In the genomic region with DNA sequence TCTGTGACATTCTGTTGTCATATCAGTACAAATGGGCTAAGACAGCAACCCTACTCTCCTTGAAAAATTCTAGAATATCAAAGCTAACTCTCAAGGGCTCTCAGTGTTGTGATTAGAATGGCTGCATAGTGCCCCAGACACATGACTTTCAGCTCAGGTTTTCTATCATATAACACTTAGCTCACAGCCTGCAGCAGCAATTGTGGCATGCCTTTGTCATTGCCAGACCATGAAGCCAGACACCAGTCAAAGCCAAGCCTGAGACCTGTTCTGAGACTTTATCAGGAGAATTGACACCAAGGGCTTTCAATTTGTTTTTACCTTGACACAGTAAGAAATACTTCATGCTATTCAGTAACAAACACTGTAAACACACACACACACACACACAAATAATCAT, we compare ENCODE assay signal across 26 cellular contexts.
"Had no signal": no experiment of that assay in that cellular context is flagged by ENCODE, and none has a peak within 500 bp of the region (broad histone marks: within the 10 kb centered on the region; RNA-seq: fewer than 3 reads in every experiment).

No MANE protein-coding gene starts in this region.

- H3K9me3 ChIP-seq: stomach, suprapubic skin, testis, thoracic aorta, thyroid gland, tibial artery, tibial nerve, transverse colon, upper lobe of left lung, upper lobe of right lung, uterus, vagina had no signal

- DNase-seq: stimulated activated CD4-positive, alpha-beta T cell treated with anti-CD3 and anti-CD28 coated beads, Interleukin-2, amount 100 ng/mL, for 48 hours; stimulated activated CD4-positive, alpha-beta T cell treated with anti-CD3 and anti-CD28 coated beads, Interleukin-4, amount 100 ng/mL, for 1 hour; stimulated activated CD4-positive, alpha-beta T cell treated with anti-CD3 and anti-CD28 coated beads, Interleukin-4, amount 100 ng/mL, for 24 hours; stimulated activated CD4-positive, alpha-beta T cell treated with anti-CD3 and anti-CD28 coated beads, Interleukin-4, amount 100 ng/mL, for 4 hours; stimulated activated CD8-positive, alpha-beta memory T cell treated with anti-CD3 and anti-CD28 coated beads, Interleukin-4, amount 100 ng/mL, for 48 hours; stimulated activated naive B cell treated with anti-CD40 and anti-IgM and Interleukin-4, amounts not matched to agents 10 μg/mL and 1 μg/mL and 100 μg/mL, for 72 hours; stimulated activated naive CD4-positive, alpha-beta T cell; stimulated activated naive CD4-positive, alpha-beta T cell treated with Interleukin-2 at 50 U/mL for 16 hours; stimulated activated naive CD8-positive, alpha-beta T cell treated with anti-CD3 and anti-CD28 coated beads, Interleukin-15, amount 100 ng/mL, for 72 hours; stimulated activated naive CD8-positive, alpha-beta T cell treated with anti-CD3 and anti-CD28 coated beads, Interleukin-15, Interleukin-2, amounts not matched to agents 100 U/mL and 50 U/mL, for 24 hours; stomach; substantia nigra; testis; thyroid gland; tibial artery; transverse colon; trophoblast cell; upper lobe of left lung; upper lobe of right lung; uterus had no signal

- H3K4me1 ChIP-seq: stomach, suprapubic skin, tibial artery, tibial nerve, transverse colon, upper lobe of left lung, upper lobe of right lung, uterus, vagina had no signal

- H3K4me3 ChIP-seq: stomach, suprapubic skin, testis, thoracic aorta, thyroid gland, tibial artery, tibial nerve, transverse colon, upper lobe of left lung, upper lobe of right lung, uterus, vagina had no signal

- H3K27ac ChIP-seq: stomach, suprapubic skin, testis, thoracic aorta, thyroid gland, tibial artery, tibial nerve, transverse colon, upper lobe of left lung, upper lobe of right lung, uterus, vagina had no signal

- H3K27me3 ChIP-seq: stomach, suprapubic skin, testis, thyroid gland, tibial artery, tibial nerve, transverse colon, upper lobe of left lung, upper lobe of right lung, uterus, vagina had no signal

- H3K36me3 ChIP-seq: stomach, suprapubic skin, thoracic aorta, thyroid gland, tibial artery, tibial nerve, transverse colon, upper lobe of left lung, upper lobe of right lung, uterus, vagina had no signal

- ATAC-seq: stimulated activated effector memory CD8-positive, alpha-beta T cell treated with anti-CD3 and anti-CD28 coated beads, Interleukin-12 subunit alpha, Interleukin-12 subunit beta, amount 100 ng/mL, for 72 hours; stimulated activated memory B cell treated with anti-CD40 and anti-IgM and Interleukin-4, amounts not matched to agents 10 μg/mL and 1 μg/mL and 100 μg/mL, for 72 hours; stimulated activated naive B cell treated with anti-CD40 and anti-IgM and Interleukin-4, amounts not matched to agents 10 μg/mL and 1 μg/mL and 100 μg/mL, for 72 hours; stimulated activated naive CD8-positive, alpha-beta T cell treated with anti-CD3 and anti-CD28 coated beads, Interleukin-15, amount 100 ng/mL, for 72 hours; stimulated activated naive CD8-positive, alpha-beta T cell treated with anti-CD3 and anti-CD28 coated beads, Interleukin-15, Interleukin-2, amounts not matched to agents 100 U/mL and 50 U/mL, for 24 hours; upper lobe of right lung had no signal
